In the genomic region with DNA sequence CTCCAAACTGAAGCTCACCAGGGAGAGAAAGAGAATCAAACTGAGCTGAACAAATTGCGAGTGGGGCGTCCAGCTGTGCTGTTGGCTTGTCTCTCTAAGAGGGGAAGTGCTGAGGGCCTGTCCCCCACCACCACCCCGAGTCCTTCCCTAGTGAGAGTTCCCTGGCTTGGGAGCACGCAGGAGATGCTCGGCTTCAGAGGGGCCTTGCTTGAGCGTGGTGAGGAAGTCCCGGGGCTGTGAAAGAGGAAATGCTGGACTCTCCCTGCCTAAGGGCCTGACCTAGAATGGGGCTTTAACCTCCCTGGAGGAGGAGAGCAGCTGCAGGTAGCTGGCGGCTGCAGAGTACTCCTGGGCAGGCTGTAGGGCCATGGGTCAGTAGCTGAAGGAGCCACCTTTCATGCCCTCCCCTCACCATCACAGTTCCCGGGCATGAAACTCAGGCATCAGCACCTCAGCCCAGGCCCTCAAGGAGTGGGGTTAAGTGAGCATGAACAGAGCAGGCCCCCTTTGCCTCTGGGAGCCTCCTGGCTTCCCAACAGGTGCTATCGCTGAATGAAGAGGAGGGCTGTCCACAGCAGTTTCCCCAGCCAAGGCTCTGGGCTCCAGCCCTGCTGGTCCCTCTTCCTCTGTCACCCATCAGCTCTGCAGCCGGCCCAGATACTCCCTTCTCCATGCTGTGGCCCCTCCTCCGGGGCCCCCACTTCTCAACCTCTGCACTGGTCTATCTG, we compare ENCODE assay signal across 9 cellular contexts.
DNase-seq lines count a peak whose midpoint lies in the region; ATAC-seq and TF ChIP-seq lines count a peak whose summit lies in the region.
"Had no signal": no experiment of that assay in that cellular context is flagged by ENCODE, and none has a peak within 500 bp of the region (broad histone marks: within the 10 kb centered on the region; RNA-seq: fewer than 3 reads in every experiment).

No MANE protein-coding gene starts in this region.

- WGBS in IMR-90 (ENCODE audit: extremely low coverage in 2 of 2, insufficient read length in 1 of 2), 2 experiments, result 89% methylated on average over 3 of the region's 12 CpGs; no CpG with 5 or more reads in 1 of the 2 experiments

- no peak for TF ChIP-seq RAD21 in IMR-90 (IDR thresholded peaks at IDR 0.05; ENCODE audit: low read length)

- peak overlapping the region; percentile 97 for H4K5ac ChIP-seq in IMR-90 (ENCODE audit: low read depth, low read length)

- CTCF ChIA-PET in IMR-90 (lab: Yijun Ruan, JAX), result no interaction called here
- CTCF ChIA-PET in CD8-positive, alpha-beta memory T cell (lab: Charles Lee), result no interaction called here

- TF ChIP-seq CTCF in IMR-90 (conservative IDR thresholded peaks at IDR 0.05; ENCODE audit: low read depth, low read length), result no peak

- no peak overlapping the region for H3K4me3 ChIP-seq in IMR-90 (ENCODE audit: insufficient read depth, low read depth, low read length)
- H3K4me3 ChIP-seq in skeletal muscle tissue (ENCODE audit: low read length in 3 of 3), result no peak overlapping the region
- H3K4me3 ChIP-seq in CD8-positive, alpha-beta memory T cell (ENCODE audit: low read length), result no peak overlapping the region

- DNase-seq in IMR-90 (no peak), left lobe of liver (ENCODE audit: low spot score) (peak; percentile 50), amniotic stem cell (lab: John Stamatoyannopoulos, UW) (no peak), HT-29 (ENCODE audit: low spot score) (no peak)
- DNase-seq in CD8-positive, alpha-beta memory T cell, result no peak

- H3K9me1 ChIP-seq in IMR-90 (ENCODE audit: insufficient read depth, low read length), result peaks cover 14% of the 10 kb centered on the region

- H3K14ac ChIP-seq in IMR-90 (replicated peaks; ENCODE audit: low read depth, low read length), result peak overlapping the region; percentile 95

- peak overlapping the region; percentile 56 to 95; a peak in 3 of 4 replicates for H4K8ac ChIP-seq in IMR-90 (ENCODE audit: low read depth in 2 of 2, low read length in 2 of 2)

- no peaks in the 10 kb centered on the region for H3K27me3 Mint-ChIP-seq in activated T-helper 17 cell treated with anti-CD3 and anti-CD28 coated beads, Interleukin-2, amount 50 U/mL, for 72 hours
- H3K27me3 Mint-ChIP-seq in CD8-positive, alpha-beta memory T cell, result no peaks in the 10 kb centered on the region

- peak overlapping the region; percentile 90 for H4K91ac ChIP-seq in IMR-90 (ENCODE audit: insufficient read depth, low read depth, low read length)

- H3K27ac Mint-ChIP-seq in activated T-helper 17 cell treated with anti-CD3 and anti-CD28 coated beads, Interleukin-2, amount 50 U/mL, for 72 hours, result peak overlapping the region; percentile 70
- H3K27ac Mint-ChIP-seq in CD8-positive, alpha-beta memory T cell, result peak overlapping the region in 2 of 8 donors; percentile 7 to 43

- peak overlapping the region; percentile 96; the same call in 2 of the 3 replicates for H2BK15ac ChIP-seq in IMR-90 (ENCODE audit: low read depth, low read length)

- no TSS peak for BruUV-seq in IMR-90 (replicated peaks; lab: Mats Ljungman, UMichigan)

- intact Hi-C loops in IMR-90 (cut with micrococcal nuclease), result no loop called here

- no peaks in the 10 kb centered on the region for H3K36me3 Mint-ChIP-seq in activated T-helper 17 cell treated with anti-CD3 and anti-CD28 coated beads, Interleukin-2, amount 50 U/mL, for 72 hours (ENCODE audit: low read depth)
- H3K36me3 Mint-ChIP-seq in CD8-positive, alpha-beta memory T cell, result peaks cover 0 to 17% (median 2%) of the 10 kb centered on the region in 3 donors

- H2BK20ac ChIP-seq in IMR-90 (ENCODE audit: low read depth, low read length), result peak overlapping the region; percentile 98

- H3K9me3 ChIP-seq in IMR-90 (ENCODE audit: control insufficient read depth, insufficient read depth, low read length) (peaks cover 2% of the 10 kb centered on the region; the same call in 1 of the 2 replicates), skeletal muscle tissue (ENCODE audit: control insufficient read depth in 3 of 3, low read length in 3 of 3) (no peaks in the 10 kb centered on the region)
- H3K9me3 ChIP-seq in CD8-positive, alpha-beta memory T cell (ENCODE audit: low read length), result no peaks in the 10 kb centered on the region

- no peaks in the 10 kb centered on the region for H3K9me3 Mint-ChIP-seq in activated T-helper 17 cell treated with anti-CD3 and anti-CD28 coated beads, Interleukin-2, amount 50 U/mL, for 72 hours
- H3K9me3 Mint-ChIP-seq in CD8-positive, alpha-beta memory T cell, result peaks cover 0 to 9% (median 7%) of the 10 kb centered on the region in 5 donors

- H3K36me3 ChIP-seq in IMR-90 (ENCODE audit: control insufficient read depth, insufficient read depth, low read length) (no peaks in the 10 kb centered on the region), skeletal muscle tissue (ENCODE audit: control insufficient read depth in 3 of 3, insufficient read depth in 3 of 3, low read length in 3 of 3) (no peaks in the 10 kb centered on the region)
- no peaks in the 10 kb centered on the region for H3K36me3 ChIP-seq in CD8-positive, alpha-beta memory T cell (ENCODE audit: insufficient read depth, low read length)

- H3K27ac ChIP-seq in IMR-90 (ENCODE audit: insufficient read depth, low read length) (peak overlapping the region; percentile 68), skeletal muscle tissue (ENCODE audit: low read depth, low read length) (peak overlapping the region; percentile 76)
- H3K27ac ChIP-seq in CD8-positive, alpha-beta memory T cell (ENCODE audit: low read depth, low read length), result no peak overlapping the region
- H3K27ac ChIP-seq: epithelial cell of prostate had no signal

- peak overlapping the region; percentile 89 for H3K18ac ChIP-seq in IMR-90 (ENCODE audit: low read depth, low read length)

- POLR2A ChIA-PET in IMR-90 (lab: Charles Lee; ENCODE audit: unreplicated experiment), result no interaction called here
- POLR2A ChIA-PET in CD8-positive, alpha-beta memory T cell (lab: Charles Lee), result no interaction called here

- peak overlapping the region; percentile 83 for H2AK9ac ChIP-seq in IMR-90 (replicated peaks; ENCODE audit: low read depth, low read length, poor library complexity)

- H3K27me3 ChIP-seq in IMR-90 (ENCODE audit: control insufficient read depth, insufficient read depth, low read length) (no peaks in the 10 kb centered on the region), skeletal muscle tissue (ENCODE audit: control insufficient read depth in 3 of 3, insufficient read depth in 3 of 3, low read length in 3 of 3) (no peaks in the 10 kb centered on the region)
- H3K27me3 ChIP-seq in CD8-positive, alpha-beta memory T cell (ENCODE audit: insufficient read depth, low read length, poor library complexity, severe bottlenecking), result no peaks in the 10 kb centered on the region

- no peak overlapping the region for H3K4me2 ChIP-seq in IMR-90 (ENCODE audit: low read depth, low read length)

- H2AK5ac ChIP-seq in IMR-90 (ENCODE audit: low read depth, low read length), result peak overlapping the region; percentile 96

- peak overlapping the region; percentile 99 for H3K4ac ChIP-seq in IMR-90 (ENCODE audit: low read depth, low read length)

- peak overlapping the region; percentile 88 for H2AFZ ChIP-seq in IMR-90 (replicated peaks; ENCODE audit: low read length, poor library complexity)

- peak overlapping the region; percentile 94 for H3K23ac ChIP-seq in IMR-90 (ENCODE audit: low read depth, low read length)

- in situ Hi-C loops in IMR-90 (cut with MboI; ENCODE audit: low sequenced_read_pairs), result no loop called here

- H2BK120ac ChIP-seq in IMR-90 (ENCODE audit: low read depth, low read length), result peak overlapping the region; percentile 98

- peaks cover 6% of the 10 kb centered on the region for H3K4me1 Mint-ChIP-seq in activated T-helper 17 cell treated with anti-CD3 and anti-CD28 coated beads, Interleukin-2, amount 50 U/mL, for 72 hours
- peaks cover 0 to 2% (median 0%) of the 10 kb centered on the region in 3 donors for H3K4me1 Mint-ChIP-seq in CD8-positive, alpha-beta memory T cell

- H3K79me1 ChIP-seq in IMR-90 (ENCODE audit: low read depth in 1 of 2, low read length in 2 of 2), result peaks cover 0 to 7% of the 10 kb centered on the region in 2 experiments; a peak in 1 of 4 replicates

- TF ChIP-seq POLR2A in IMR-90 (IDR thresholded peaks at IDR 0.05; ENCODE audit: low read depth, low read length), result no peak

- H2BK5ac ChIP-seq in IMR-90 (ENCODE audit: low read depth, low read length, poor library complexity, severe bottlenecking), result peak overlapping the region; percentile 66

- H4K20me1 ChIP-seq in IMR-90 (ENCODE audit: insufficient read depth, low read length), result no peaks in the 10 kb centered on the region

- no peak for ATAC-seq in IMR-90 (ENCODE audit: low read depth)
- ATAC-seq in activated T-helper 17 cell treated with anti-CD3 and anti-CD28 coated beads, Interleukin-2, amount 50 U/mL, for 72 hours (replicated peaks), result no peak
- peak; percentile 51 for ATAC-seq in left lobe of liver
- no peak for ATAC-seq in HG02588 (IDR thresholded peaks at IDR 0.05; ENCODE audit: unreplicated experiment)

- peak overlapping the region; percentile 35; the same call in 1 of the 2 replicates for H3K9ac ChIP-seq in IMR-90 (ENCODE audit: low read depth, low read length)
- peak overlapping the region in 1 of 3 donors; percentile 28 for H3K9ac ChIP-seq in skeletal muscle tissue (ENCODE audit: low read depth in 1 of 3, low read length in 3 of 3)

- no peak overlapping the region for H3K4me3 Mint-ChIP-seq in activated T-helper 17 cell treated with anti-CD3 and anti-CD28 coated beads, Interleukin-2, amount 50 U/mL, for 72 hours
- no peak overlapping the region for H3K4me3 Mint-ChIP-seq in CD8-positive, alpha-beta memory T cell

- dilution Hi-C loops in IMR-90 (cut with HindIII; ENCODE audit: low sequenced_read_pairs, unreplicated experiment), result no loop called here

- H3K56ac ChIP-seq in IMR-90 (ENCODE audit: extremely low read depth, insufficient read depth, low read length), result no peak overlapping the region; the same call in 1 of the 2 replicates

- H3K4me1 ChIP-seq in IMR-90 (ENCODE audit: control insufficient read depth, insufficient read depth, low read length) (peaks cover 25% of the 10 kb centered on the region), skeletal muscle tissue (ENCODE audit: control insufficient read depth in 3 of 3, insufficient read depth in 3 of 3, low read length in 3 of 3) (peaks cover 24 to 31% (median 29%) of the 10 kb centered on the region in 3 donors)
- peaks cover 5% of the 10 kb centered on the region for H3K4me1 ChIP-seq in CD8-positive, alpha-beta memory T cell (ENCODE audit: insufficient read depth, low read length)

TF ChIP-seq in IMR-90, 13 proteins besides CTCF, POLR2A, EP300 and RAD21:
- TF ChIP-seq CEBPB (IDR thresholded peaks at IDR 0.05; ENCODE audit: low read depth, low read length) (no peak), NFE2L2 (IDR thresholded peaks at IDR 0.05; ENCODE audit: low read depth, low read length) (no peak), RFX5 (IDR thresholded peaks at IDR 0.05; ENCODE audit: low read depth, low read length) (no peak), FOS (IDR thresholded peaks at IDR 0.05; ENCODE audit: low read depth, low read length) (no peak)
TF ChIP-seq in IMR-90: peak in this region for 0.
